In genomic region chr2:177256695-177257094, GRCh38 we compare ENCODE assay signal across 1 cellular context.
TF ChIP-seq lines count a peak whose summit lies in the region.

No MANE protein-coding gene starts in this region.

TF ChIP-seq in K562, 482 proteins besides CTCF, POLR2A, EP300 and RAD21 (continued from another document):
- TF ChIP-seq CLOCK (CRISPR knock-in tag; IDR thresholded peaks at IDR 0.05; ENCODE audit: borderline replicate concordance) (no peak), ZNF436 (CRISPR knock-in tag; IDR thresholded peaks at IDR 0.05) (no peak), POLR2G (IDR thresholded peaks at IDR 0.05; ENCODE audit: low read depth, low read length) (peak; percentile 59; the same call in 1 of the 2 replicates)
